8 cellular contexts compared by ENCODE assay signal in genomic region chr19:21604351-21604926, GRCh38.
A peak's percentile ranks its signal among the peaks of the same experiment; 100 is the strongest.
DNase-seq lines count a peak whose midpoint lies in the region; ATAC-seq, FAIRE-seq and TF ChIP-seq lines count a peak whose summit lies in the region.

No MANE protein-coding gene starts in this region.

- no peaks in the 10 kb centered on the region for H3K79me2 ChIP-seq in hepatocyte

- no peak for TF ChIP-seq POLR2A in gastrocnemius medialis (IDR thresholded peaks at IDR 0.05)

- H3K4me3 ChIP-seq in hepatocyte (peak overlapping the region; percentile 33), gastrocnemius medialis (peak overlapping the region; percentile 55 to 72 (median 60))

- intact Hi-C loops in gastrocnemius medialis (cut with DNase I; ENCODE audit: low total_unique reads) = no loop called here

- peaks cover 0 to 6% of the 10 kb centered on the region in 2 donors for H3K9me3 Mint-ChIP-seq in activated naive CD4-positive, alpha-beta T cell treated with anti-CD3 and anti-CD28 coated beads, Interleukin-2, amount 50 U/mL, for 72 hours

- H3K27ac ChIP-seq in hepatocyte = peak overlapping the region; percentile 83
- peak overlapping the region; percentile 49 to 79 (median 67) for H3K27ac ChIP-seq in gastrocnemius medialis

- H3K36me3 Mint-ChIP-seq in activated naive CD4-positive, alpha-beta T cell treated with anti-CD3 and anti-CD28 coated beads, Interleukin-2, amount 50 U/mL, for 72 hours = peaks cover 12 to 17% of the 10 kb centered on the region in 2 donors

- H3K4me2 ChIP-seq in hepatocyte = peak overlapping the region; percentile 86

- H3K9me2 ChIP-seq in hepatocyte (replicated peaks; ENCODE audit: insufficient read depth) = no peaks in the 10 kb centered on the region

- DNase-seq in AG20443 (ENCODE audit: low spot score) (peak; percentile 40), HK-2 (ENCODE audit: unreplicated experiment) (peak; percentile 8), hepatocyte (ENCODE audit: low spot score) (no peak), gastrocnemius medialis (no peak), HTR-8/SVneo (ENCODE audit: insufficient read length, low spot score) (no peak)
- no peak for DNase-seq in activated naive CD4-positive, alpha-beta T cell treated with anti-CD3 and anti-CD28 coated beads, Interleukin-2, amount 50 U/mL, for 72 hours (ENCODE audit: low spot score in 2 of 2)
- no peak for DNase-seq in stimulated activated CD4-positive, alpha-beta T cell treated with anti-CD3 and anti-CD28 coated beads, Interleukin-4, amount 100 ng/mL, for 24 hours

- 34% methylated on average over 4 of the region's 4 CpGs for WGBS in hepatocyte (ENCODE audit: low lambda C conversion rate, missing lambda C conversion rate)

- no peaks in the 10 kb centered on the region for H3K36me3 ChIP-seq in hepatocyte (replicated peaks; ENCODE audit: insufficient read depth, low read depth)
- H3K36me3 ChIP-seq in gastrocnemius medialis = no peaks in the 10 kb centered on the region

- H3K27me3 ChIP-seq in hepatocyte (no peaks in the 10 kb centered on the region), gastrocnemius medialis (no peaks in the 10 kb centered on the region)

- no peaks in the 10 kb centered on the region for H4K20me1 ChIP-seq in hepatocyte (ENCODE audit: insufficient read depth, poor library complexity, severe bottlenecking)

- H3K4me1 ChIP-seq in hepatocyte (ENCODE audit: insufficient read depth) (peaks cover 18% of the 10 kb centered on the region), gastrocnemius medialis (peaks cover 0 to 7% of the 10 kb centered on the region in 2 donors)

- TF ChIP-seq CTCF in hepatocyte (IDR thresholded peaks at IDR 0.05; ENCODE audit: poor library complexity) (no peak), gastrocnemius medialis (IDR thresholded peaks at IDR 0.05 in 4 of 5, conservative IDR thresholded peaks at IDR 0.05 in 1 of 5) (no peak)

- FAIRE-seq in HTR-8/SVneo (lab: Jason Lieb, UNC) = no peak

- H3K9me3 ChIP-seq in hepatocyte (ENCODE audit: low read depth) (no peaks in the 10 kb centered on the region), gastrocnemius medialis (no peaks in the 10 kb centered on the region)

- in situ Hi-C loops in gastrocnemius medialis (cut with MboI; ENCODE audit: low sequenced_read_pairs in 4 of 4) = no loop called here

- peak overlapping the region; percentile 52 for H2AFZ ChIP-seq in hepatocyte

- peak overlapping the region; percentile 86 to 89 for H3K27ac Mint-ChIP-seq in activated naive CD4-positive, alpha-beta T cell treated with anti-CD3 and anti-CD28 coated beads, Interleukin-2, amount 50 U/mL, for 72 hours

- ATAC-seq in activated naive CD4-positive, alpha-beta T cell treated with anti-CD3 and anti-CD28 coated beads, Interleukin-2, amount 50 U/mL, for 72 hours = peak in 1 of 2 donors; percentile 69
- ATAC-seq in gastrocnemius medialis (peak in 1 of 2 donors; percentile 44), GM21825 (IDR thresholded peaks at IDR 0.05; ENCODE audit: unreplicated experiment) (no peak)

Comparison
In these comparisons a context has a peak if more than half of its experiments do, and no peak if none do; other contexts are left out.
1. DNase-seq: peak in AG20443 (single experiment) and HK-2 (single experiment); none in activated naive CD4-positive, alpha-beta T cell treated with anti-CD3 and anti-CD28 coated beads, Interleukin-2, amount 50 U/mL, for 72 hours (0 of 2), hepatocyte (single experiment), gastrocnemius medialis (0 of 2), stimulated activated CD4-positive, alpha-beta T cell treated with anti-CD3 and anti-CD28 coated beads, Interleukin-4, amount 100 ng/mL, for 24 hours (single experiment) and HTR-8/SVneo (single experiment).